22 cellular contexts compared by ENCODE assay signal in the genomic region with DNA sequence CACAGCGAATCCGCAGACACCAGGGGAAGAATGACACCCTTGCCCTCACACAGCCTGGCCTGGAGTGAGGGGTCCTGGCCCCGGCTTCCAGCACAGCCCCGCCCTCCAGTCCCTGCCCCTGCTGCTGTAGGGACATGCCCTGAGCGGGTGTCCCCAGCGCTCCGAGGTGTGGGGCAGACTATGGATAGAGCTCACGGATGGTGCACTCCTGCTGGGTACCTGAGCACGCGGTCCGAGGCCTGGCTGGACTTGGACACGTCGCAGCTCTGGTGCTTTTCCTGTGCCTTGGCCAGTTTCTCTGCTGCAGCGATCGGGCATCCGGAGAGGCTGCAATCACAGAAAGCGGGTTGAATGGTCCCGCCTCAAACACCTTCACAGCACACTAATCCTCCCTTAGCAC.
"Had no signal": no experiment of that assay in that cellular context is flagged by ENCODE, and none has a peak within 500 bp of the region (broad histone marks: within the 10 kb centered on the region; RNA-seq: fewer than 3 reads in every experiment).

No MANE protein-coding gene starts in this region.

- H3K9me3 ChIP-seq: gastroesophageal sphincter, psoas muscle, suprapubic skin, tibial nerve had no signal

- H3K9me3 Mint-ChIP-seq: mesothelial cell of epicardium; naive B cell; stimulated activated naive B cell treated with anti-CD40 and anti-IgM and Interleukin-4, amounts not matched to agents 10 μg/mL and 1 μg/mL and 100 μg/mL, for 72 hours had no signal

- H3K4me3 ChIP-seq: gastroesophageal sphincter, hepatocyte, psoas muscle, suprapubic skin, tibial nerve had no signal

- ATAC-seq: gastroesophageal sphincter; psoas muscle; stimulated activated naive B cell treated with anti-CD40 and anti-IgM and Interleukin-4, amounts not matched to agents 10 μg/mL and 1 μg/mL and 100 μg/mL, for 72 hours had no signal

- H3K36me3 Mint-ChIP-seq: activated naive CD8-positive, alpha-beta T cell; mesothelial cell of epicardium; naive B cell; stimulated activated naive B cell treated with anti-CD40 and anti-IgM and Interleukin-4, amounts not matched to agents 10 μg/mL and 1 μg/mL and 100 μg/mL, for 72 hours had no signal

- H3K27me3 ChIP-seq: brain microvascular endothelial cell, hepatocyte had no signal

- H3K27ac ChIP-seq: brain microvascular endothelial cell, gastroesophageal sphincter, hepatocyte, parathyroid adenoma, psoas muscle, suprapubic skin, tibial nerve had no signal

- DNase-seq: activated CD4-positive, alpha-beta T cell treated with anti-CD3 and anti-CD28 coated beads for 4 hours; activated CD4-positive, alpha-beta T cell treated with anti-CD3 and anti-CD28 coated beads, Interleukin-2, amount 50 U/mL, for 48 hours; activated CD8-positive, alpha-beta memory T cell treated with anti-CD3 and anti-CD28 coated beads for 24 hours; activated effector memory CD4-positive, alpha-beta T cell treated with Interleukin-2 at 50 U/mL for 16 hours; activated naive CD4-positive, alpha-beta T cell treated with Interleukin-2 at 50 U/mL for 16 hours; effector memory CD4-positive, alpha-beta T cell; left cardiac atrium; mammary epithelial cell; naive B cell; nephron progenitor cell; psoas muscle; stimulated activated CD4-positive, alpha-beta T cell treated with anti-CD3 and anti-CD28 coated beads, Interleukin-15, amount 100 ng/mL, for 24 hours; stimulated activated CD4-positive, alpha-beta T cell treated with anti-CD3 and anti-CD28 coated beads, Interleukin-2, amount 100 ng/mL, for 24 hours; stimulated activated naive B cell treated with anti-CD40 and anti-IgM and Interleukin-4, amounts not matched to agents 10 μg/mL and 1 μg/mL and 100 μg/mL, for 72 hours had no signal

- H3K4me1 ChIP-seq: gastroesophageal sphincter, parathyroid adenoma, psoas muscle, suprapubic skin had no signal

- H3K9ac ChIP-seq: parathyroid adenoma had no signal

- H3K27ac Mint-ChIP-seq: activated naive CD8-positive, alpha-beta T cell; naive B cell; nephron progenitor cell; stimulated activated naive B cell treated with anti-CD40 and anti-IgM and Interleukin-4, amounts not matched to agents 10 μg/mL and 1 μg/mL and 100 μg/mL, for 72 hours had no signal

- H3K36me3 ChIP-seq: brain microvascular endothelial cell, gastroesophageal sphincter, suprapubic skin, tibial nerve had no signal

- H3K4me3 Mint-ChIP-seq: activated naive CD8-positive, alpha-beta T cell; mesothelial cell of epicardium; naive B cell; nephron progenitor cell; stimulated activated naive B cell treated with anti-CD40 and anti-IgM and Interleukin-4, amounts not matched to agents 10 μg/mL and 1 μg/mL and 100 μg/mL, for 72 hours had no signal
